ENCODE assay signal across 8 cellular contexts in genomic region chr13:114234645-114235421, GRCh38. TPM values are rescaled to one million over a fixed set of nuclear protein-coding genes. Genes with fewer than 3 reads are reported as not detected.
DNase-seq lines count a peak whose midpoint lies in the region; ATAC-seq and TF ChIP-seq lines count a peak whose summit lies in the region.

Gene CDC16, plus strand, starts transcription at chr13:114234897. Its CDS starts 188 bp downstream, at chr13:114235085.

- ATAC-seq in DND-41 (ENCODE audit: insufficient read depth, low read depth): peak; percentile 92
- peak; percentile 92 for ATAC-seq in GM21786 (IDR thresholded peaks at IDR 0.05; ENCODE audit: unreplicated experiment)
- ATAC-seq in naive thymus-derived CD4-positive, alpha-beta T cell: peak; percentile 94
- peak; percentile 96 for ATAC-seq in stimulated activated memory B cell treated with anti-CD40 and anti-IgM and Interleukin-4, amounts not matched to agents 10 μg/mL and 1 μg/mL and 100 μg/mL, for 72 hours

- H2AFZ ChIP-seq in DND-41 (ENCODE audit: low read depth, low read length): peak within 1 kb of the TSS; percentile 90

- H3K9me3 ChIP-seq in DND-41 (ENCODE audit: insufficient read depth, low read length, severe bottlenecking): no peaks in the 10 kb centered on the region
- H3K9me3 ChIP-seq in KOPT-K1 (ENCODE audit: insufficient read depth, low read length, poor library complexity, severe bottlenecking): no peaks in the 10 kb centered on the region
- H3K9me3 ChIP-seq in naive thymus-derived CD4-positive, alpha-beta T cell (ENCODE audit: control insufficient read depth in 2 of 3, low read length in 3 of 3): no peaks in the 10 kb centered on the region

- H3K4me2 ChIP-seq in DND-41 (ENCODE audit: insufficient read depth, low read length): peak within 1 kb of the TSS; percentile 86

- peaks cover 24% of the 10 kb centered on the region for H3K4me1 ChIP-seq in DND-41 (ENCODE audit: insufficient read depth, low read length)
- peaks cover 9 to 11% of the 10 kb centered on the region in 2 donors for H3K4me1 ChIP-seq in naive thymus-derived CD4-positive, alpha-beta T cell (ENCODE audit: control insufficient read depth in 2 of 2, insufficient read depth in 2 of 2, low read length in 2 of 2)

- H3K27ac ChIP-seq in DND-41 (ENCODE audit: low read length) (peak within 1 kb of the TSS; percentile 73), KOPT-K1 (ENCODE audit: low read depth, low read length, poor library complexity, severe bottlenecking) (peak within 1 kb of the TSS; percentile 81)
- H3K27ac ChIP-seq in naive thymus-derived CD4-positive, alpha-beta T cell (ENCODE audit: low read depth, low read length): peak within 1 kb of the TSS; percentile 79

- DNase-seq in DND-41 (peak; percentile 91), RPMI7951 (ENCODE audit: low read depth) (peak; percentile 90), fibroblast of gingiva (ENCODE audit: low read depth) (peak; percentile 90)
- DNase-seq in activated T-helper 1 cell treated with anti-CD3 and anti-CD28 coated beads, Interleukin-12 subunit alpha, Interleukin-12 subunit beta, Interleukin-2, Interleukin-4 antibody, amounts not matched to agents 30 ng/mL and 10 ng/mL and 1 ng/mL, durations not matched to agents 14 hours and 24 hours and 36 hours (ENCODE audit: low spot score): peak; percentile 80
- DNase-seq in naive thymus-derived CD4-positive, alpha-beta T cell: peak; percentile 53 to 87 (median 69)

- H3K9me3 Mint-ChIP-seq in activated T-helper 1 cell treated with anti-CD3 and anti-CD28 coated beads, Interleukin-12 subunit alpha, Interleukin-12 subunit beta, Interleukin-2, Interleukin-4 antibody, amounts not matched to agents 30 ng/mL and 10 ng/mL and 1 ng/mL, durations not matched to agents 14 hours and 24 hours and 36 hours: peaks cover 3% of the 10 kb centered on the region
- H3K9me3 Mint-ChIP-seq in naive thymus-derived CD4-positive, alpha-beta T cell: peaks cover 0 to 2% (median 0%) of the 10 kb centered on the region in 11 donors
- H3K9me3 Mint-ChIP-seq in stimulated activated memory B cell treated with anti-CD40 and anti-IgM and Interleukin-4, amounts not matched to agents 10 μg/mL and 1 μg/mL and 100 μg/mL, for 72 hours: no peaks in the 10 kb centered on the region

- H3K9ac ChIP-seq in DND-41 (ENCODE audit: low read depth, low read length): peak within 1 kb of the TSS; percentile 85

- H3K36me3 Mint-ChIP-seq in activated T-helper 1 cell treated with anti-CD3 and anti-CD28 coated beads, Interleukin-12 subunit alpha, Interleukin-12 subunit beta, Interleukin-2, Interleukin-4 antibody, amounts not matched to agents 30 ng/mL and 10 ng/mL and 1 ng/mL, durations not matched to agents 14 hours and 24 hours and 36 hours (ENCODE audit: low read depth): peaks cover 18% of the 10 kb centered on the region
- H3K36me3 Mint-ChIP-seq in naive thymus-derived CD4-positive, alpha-beta T cell: peaks cover 11 to 20% (median 16%) of the 10 kb centered on the region in 5 donors
- H3K36me3 Mint-ChIP-seq in stimulated activated memory B cell treated with anti-CD40 and anti-IgM and Interleukin-4, amounts not matched to agents 10 μg/mL and 1 μg/mL and 100 μg/mL, for 72 hours: peaks cover 22% of the 10 kb centered on the region

- H3K36me3 ChIP-seq in DND-41 (ENCODE audit: insufficient read depth, low read length): peaks cover 37% of the 10 kb centered on the region
- H3K36me3 ChIP-seq in KOPT-K1 (ENCODE audit: insufficient read depth, low read length): peaks cover 33% of the 10 kb centered on the region
- peaks cover 8 to 27% (median 18%) of the 10 kb centered on the region in 3 experiments for H3K36me3 ChIP-seq in naive thymus-derived CD4-positive, alpha-beta T cell (ENCODE audit: control insufficient read depth in 2 of 3, insufficient read depth in 3 of 3, low read length in 3 of 3)

- peak within 1 kb of the TSS; percentile 88 for H3K4me3 Mint-ChIP-seq in activated T-helper 1 cell treated with anti-CD3 and anti-CD28 coated beads, Interleukin-12 subunit alpha, Interleukin-12 subunit beta, Interleukin-2, Interleukin-4 antibody, amounts not matched to agents 30 ng/mL and 10 ng/mL and 1 ng/mL, durations not matched to agents 14 hours and 24 hours and 36 hours
- peak within 1 kb of the TSS; percentile 82 to 93 (median 88) for H3K4me3 Mint-ChIP-seq in naive thymus-derived CD4-positive, alpha-beta T cell
- peak within 1 kb of the TSS; percentile 89 for H3K4me3 Mint-ChIP-seq in stimulated activated memory B cell treated with anti-CD40 and anti-IgM and Interleukin-4, amounts not matched to agents 10 μg/mL and 1 μg/mL and 100 μg/mL, for 72 hours

- peak; percentile 28 for TF ChIP-seq CTCF in DND-41 (IDR thresholded peaks at IDR 0.05; ENCODE audit: borderline replicate concordance, extremely low read depth, low read length, poor library complexity, severe bottlenecking)

- peak within 1 kb of the TSS; percentile 72 to 79 for H3K4me3 ChIP-seq in DND-41 (ENCODE audit: low read depth in 1 of 2, low read length in 2 of 2)
- H3K4me3 ChIP-seq in naive thymus-derived CD4-positive, alpha-beta T cell (ENCODE audit: low read length): peak within 1 kb of the TSS; percentile 87

- H3K27me3 Mint-ChIP-seq in activated T-helper 1 cell treated with anti-CD3 and anti-CD28 coated beads, Interleukin-12 subunit alpha, Interleukin-12 subunit beta, Interleukin-2, Interleukin-4 antibody, amounts not matched to agents 30 ng/mL and 10 ng/mL and 1 ng/mL, durations not matched to agents 14 hours and 24 hours and 36 hours (ENCODE audit: insufficient read depth): peaks cover 8% of the 10 kb centered on the region
- peaks cover 0 to 12% (median 4%) of the 10 kb centered on the region in 5 donors for H3K27me3 Mint-ChIP-seq in naive thymus-derived CD4-positive, alpha-beta T cell
- H3K27me3 Mint-ChIP-seq in stimulated activated memory B cell treated with anti-CD40 and anti-IgM and Interleukin-4, amounts not matched to agents 10 μg/mL and 1 μg/mL and 100 μg/mL, for 72 hours: peaks cover 12% of the 10 kb centered on the region

- intact Hi-C loops in activated T-helper 1 cell treated with anti-CD3 and anti-CD28 coated beads, Interleukin-12 subunit alpha, Interleukin-12 subunit beta, Interleukin-2, Interleukin-4 antibody, amounts not matched to agents 30 ng/mL and 10 ng/mL and 1 ng/mL, durations not matched to agents 14 hours and 24 hours and 36 hours (cut with micrococcal nuclease): loop anchor here (1.0 to 2.0 kb wide), 5 partner anchors 46 to 418 kb away; partner anchors contain the start of genes CHAMP1 and UPF3A
- intact Hi-C loops in naive thymus-derived CD4-positive, alpha-beta T cell (cut with micrococcal nuclease): loop anchor here (1.0 to 2.0 kb wide), 4 partner anchors 45 to 418 kb away; partner anchors contain the start of gene UPF3A (in 1 of the 2)

- POLR2A ChIA-PET in naive thymus-derived CD4-positive, alpha-beta T cell (lab: Charles Lee): interaction anchor here (1.1 to 1.3 kb wide), 5 partner anchors 45 to 104 kb away, joined by 3 to 8 read pairs (median 3); partner anchors contain the start of gene RASA3

- peaks cover 31% of the 10 kb centered on the region for H3K79me2 ChIP-seq in DND-41 (ENCODE audit: insufficient read depth, low read length)

- H3K27ac Mint-ChIP-seq in activated T-helper 1 cell treated with anti-CD3 and anti-CD28 coated beads, Interleukin-12 subunit alpha, Interleukin-12 subunit beta, Interleukin-2, Interleukin-4 antibody, amounts not matched to agents 30 ng/mL and 10 ng/mL and 1 ng/mL, durations not matched to agents 14 hours and 24 hours and 36 hours: peak within 1 kb of the TSS; percentile 81
- peak within 1 kb of the TSS; percentile 78 to 91 (median 86) for H3K27ac Mint-ChIP-seq in naive thymus-derived CD4-positive, alpha-beta T cell
- peak within 1 kb of the TSS; percentile 89 for H3K27ac Mint-ChIP-seq in stimulated activated memory B cell treated with anti-CD40 and anti-IgM and Interleukin-4, amounts not matched to agents 10 μg/mL and 1 μg/mL and 100 μg/mL, for 72 hours

- H3K4me1 Mint-ChIP-seq in activated T-helper 1 cell treated with anti-CD3 and anti-CD28 coated beads, Interleukin-12 subunit alpha, Interleukin-12 subunit beta, Interleukin-2, Interleukin-4 antibody, amounts not matched to agents 30 ng/mL and 10 ng/mL and 1 ng/mL, durations not matched to agents 14 hours and 24 hours and 36 hours (ENCODE audit: low read depth): peaks cover 22% of the 10 kb centered on the region
- peaks cover 22 to 29% (median 26%) of the 10 kb centered on the region in 7 donors for H3K4me1 Mint-ChIP-seq in naive thymus-derived CD4-positive, alpha-beta T cell
- H3K4me1 Mint-ChIP-seq in stimulated activated memory B cell treated with anti-CD40 and anti-IgM and Interleukin-4, amounts not matched to agents 10 μg/mL and 1 μg/mL and 100 μg/mL, for 72 hours: peaks cover 22% of the 10 kb centered on the region

- peaks cover 8% of the 10 kb centered on the region; the same call in 1 of the 2 replicates for H4K20me1 ChIP-seq in DND-41 (ENCODE audit: insufficient read depth, low read length)

- CTCF ChIA-PET in naive thymus-derived CD4-positive, alpha-beta T cell (lab: Charles Lee): interaction anchor here (1.1 kb wide), 1 partner anchor 9 kb away, joined by 4 read pairs; no protein-coding TSS in a partner anchor

- no peaks in the 10 kb centered on the region for H3K27me3 ChIP-seq in DND-41 (ENCODE audit: insufficient read depth, low read length, poor library complexity)
- no peaks in the 10 kb centered on the region for H3K27me3 ChIP-seq in naive thymus-derived CD4-positive, alpha-beta T cell (ENCODE audit: control insufficient read depth in 2 of 2, insufficient read depth in 2 of 2, low read length in 2 of 2)

RNA-seq across cellular contexts. Expression of gene CDC16, which starts in this region (rescaled TPM):
- total RNA-seq in RPMI7951 (2014; rRNA removed; shearing (Covaris generic)): 22.4 and 27.4 TPM in 2 replicates
- total RNA-seq in activated T-helper 1 cell treated with anti-CD3 and anti-CD28 coated beads, Interleukin-12 subunit alpha, Interleukin-12 subunit beta, Interleukin-2, Interleukin-4 antibody, amounts not matched to agents 30 ng/mL and 10 ng/mL and 1 ng/mL, durations not matched to agents 14 hours and 24 hours and 36 hours: 91.4 and 93.2 TPM in 2 replicates
- 100 to 1,000 TPM in 2 of 5 experiments, 10 to 100 TPM in 3; 66.0 to 108 (median 88.7) TPM for total RNA-seq in naive thymus-derived CD4-positive, alpha-beta T cell
- polyA plus RNA-seq in naive thymus-derived CD4-positive, alpha-beta T cell: 10 to 100 TPM; 20.1 to 20.9 TPM

Comparison
In these comparisons a context has a peak if more than half of its experiments do, and no peak if none do; other contexts are left out.
1. Peak in every context shown above with its lines: DNase-seq, ATAC-seq, H3K4me3 ChIP-seq and H3K27ac ChIP-seq.